In the genomic region with DNA sequence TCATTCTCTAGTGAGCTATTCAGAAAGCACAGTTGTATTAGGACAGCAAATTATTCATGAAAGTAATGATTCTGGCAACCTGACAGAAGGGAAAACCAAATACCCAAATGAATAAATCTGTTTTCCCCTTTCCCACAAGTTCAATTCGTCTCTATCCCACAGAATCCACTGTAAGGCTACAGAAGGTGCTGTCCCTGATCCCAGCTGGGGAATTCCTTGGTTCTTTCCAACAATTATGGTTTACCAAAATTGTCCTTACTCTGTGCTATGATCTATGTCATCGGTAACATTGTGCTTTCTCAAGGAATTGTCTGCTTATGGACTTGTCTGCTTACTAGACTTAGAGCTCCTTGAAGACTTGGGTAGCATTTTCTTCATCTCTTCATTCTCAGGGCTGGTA, we compare ENCODE assay signal across 31 cellular contexts.
"Had no signal": no experiment of that assay in that cellular context is flagged by ENCODE, and none has a peak within 500 bp of the region (broad histone marks: within the 10 kb centered on the region; RNA-seq: fewer than 3 reads in every experiment).

No MANE protein-coding gene starts in this region.

- H3K36me3 ChIP-seq: adrenal gland, esophagus muscularis mucosa, gastroesophageal sphincter, WERI-Rb-1 had no signal

- H3K27ac ChIP-seq: adrenal gland, body of pancreas, esophagus muscularis mucosa, gastroesophageal sphincter, WERI-Rb-1 had no signal

- H3K4me3 Mint-ChIP-seq: activated B cell treated with CpG ODN at 0.5 μM for 24 hours; activated CD8-positive, alpha-beta T cell treated with anti-CD3 and anti-CD28 coated beads for 36 hours; activated naive CD4-positive, alpha-beta T cell treated with anti-CD3 and anti-CD28 coated beads for 36 hours; activated naive CD4-positive, alpha-beta T cell treated with anti-CD3 and anti-CD28 coated beads, Interleukin-2, amount 50 U/mL, for 24 hours; activated T-cell treated with anti-CD3 and anti-CD28 coated beads, Interleukin-2, amount 50 U/mL, for 4 hours; effector memory CD8-positive, alpha-beta T cell; T-helper 17 cell; T-helper 2 cell treated with Interferon-gamma antibody and Interleukin-4, amounts not matched to agents 5 μg/mL and 100 μg/mL, for 36 hours had no signal

- H3K4me1 ChIP-seq: adrenal gland, body of pancreas, esophagus muscularis mucosa, gastroesophageal sphincter had no signal

- H3K9me3 Mint-ChIP-seq: activated B cell treated with CpG ODN at 0.5 μM for 24 hours; activated CD8-positive, alpha-beta T cell treated with anti-CD3 and anti-CD28 coated beads for 36 hours; activated naive CD4-positive, alpha-beta T cell treated with anti-CD3 and anti-CD28 coated beads for 36 hours; activated naive CD4-positive, alpha-beta T cell treated with anti-CD3 and anti-CD28 coated beads, Interleukin-2, amount 50 U/mL, for 24 hours; activated T-cell treated with anti-CD3 and anti-CD28 coated beads, Interleukin-2, amount 50 U/mL, for 4 hours; effector memory CD8-positive, alpha-beta T cell; T-helper 2 cell treated with Interferon-gamma antibody and Interleukin-4, amounts not matched to agents 5 μg/mL and 100 μg/mL, for 36 hours had no signal

- H3K27ac Mint-ChIP-seq: activated B cell treated with CpG ODN at 0.5 μM for 24 hours; activated CD8-positive, alpha-beta T cell treated with anti-CD3 and anti-CD28 coated beads for 36 hours; activated naive CD4-positive, alpha-beta T cell treated with anti-CD3 and anti-CD28 coated beads for 36 hours; activated T-helper 2 cell treated with anti-CD3 and anti-CD28 coated beads, Interferon-gamma antibody, Interleukin-2, Interleukin-4, amounts not matched to agents 10 μg/mL and 5 μg/mL and 100 μg/mL, durations not matched to agents 14 hours and 24 hours and 36 hours; effector memory CD8-positive, alpha-beta T cell; T-helper 17 cell; T-helper 2 cell treated with Interferon-gamma antibody and Interleukin-4, amounts not matched to agents 5 μg/mL and 100 μg/mL, for 36 hours had no signal

- H3K4me1 Mint-ChIP-seq: T-helper 17 cell had no signal

- H3K36me3 Mint-ChIP-seq: activated naive CD4-positive, alpha-beta T cell treated with anti-CD3 and anti-CD28 coated beads, Interleukin-2, amount 50 U/mL, for 24 hours had no signal

- H3K27me3 Mint-ChIP-seq: activated B cell treated with CpG ODN at 0.5 μM for 24 hours; activated naive CD4-positive, alpha-beta T cell treated with anti-CD3 and anti-CD28 coated beads, Interleukin-2, amount 50 U/mL, for 24 hours had no signal

- ATAC-seq: activated CD4-positive, CD25-positive, alpha-beta regulatory T cell treated with anti-CD3 and anti-CD28 coated beads, Interleukin-2, amount 50 U/mL, for 24 hours; activated CD8-positive, alpha-beta T cell treated with anti-CD3 and anti-CD28 coated beads for 36 hours; activated T-cell treated with anti-CD3 and anti-CD28 coated beads, Interleukin-2, amount 50 U/mL, for 4 hours; body of pancreas; effector memory CD8-positive, alpha-beta T cell; gastroesophageal sphincter; T-helper 17 cell had no signal

- H3K27me3 ChIP-seq: adrenal gland, body of pancreas, esophagus muscularis mucosa, gastroesophageal sphincter had no signal

- H3K9me3 ChIP-seq: adrenal gland, body of pancreas, esophagus muscularis mucosa, gastroesophageal sphincter had no signal

- FAIRE-seq: colon had no signal

- H3K4me3 ChIP-seq: adrenal gland, body of pancreas, esophagus muscularis mucosa, gastroesophageal sphincter had no signal

- DNase-seq: activated B cell treated with CpG ODN at 0.5 μM for 24 hours; activated CD4-positive, alpha-beta T cell treated with anti-CD3 and anti-CD28 coated beads for 48 hours; activated CD4-positive, alpha-beta T cell treated with anti-CD3 and anti-CD28 coated beads, Interleukin-2, amount 50 U/mL, for 1 hour; activated CD4-positive, alpha-beta T cell treated with anti-CD3 and anti-CD28 coated beads, Interleukin-2, amount 50 U/mL, for 48 hours; activated CD8-positive, alpha-beta memory T cell treated with anti-CD3 and anti-CD28 coated beads for 24 hours; activated CD8-positive, alpha-beta T cell treated with anti-CD3 and anti-CD28 coated beads for 36 hours; activated effector memory CD4-positive, alpha-beta T cell treated with anti-CD3 and anti-CD28 coated beads, Interleukin-2, amount 50 U/mL, for 16 hours; activated naive CD4-positive, alpha-beta T cell treated with anti-CD3 and anti-CD28 coated beads for 36 hours; activated T-cell treated with anti-CD3 and anti-CD28 coated beads, Interleukin-2, amount 50 U/mL, for 4 hours; adrenal gland; amygdala; aorta; body of pancreas; caudate nucleus; cortex of kidney; dermis blood vessel endothelial cell; effector CD4-positive, alpha-beta T cell; effector memory CD8-positive, alpha-beta T cell; erythroblast; foreskin melanocyte; T-helper 1 cell; T-helper 17 cell; T1000; WERI-Rb-1 had no signal
